Comparison of ENCODE assay signal across 23 cellular contexts in the genomic region with DNA sequence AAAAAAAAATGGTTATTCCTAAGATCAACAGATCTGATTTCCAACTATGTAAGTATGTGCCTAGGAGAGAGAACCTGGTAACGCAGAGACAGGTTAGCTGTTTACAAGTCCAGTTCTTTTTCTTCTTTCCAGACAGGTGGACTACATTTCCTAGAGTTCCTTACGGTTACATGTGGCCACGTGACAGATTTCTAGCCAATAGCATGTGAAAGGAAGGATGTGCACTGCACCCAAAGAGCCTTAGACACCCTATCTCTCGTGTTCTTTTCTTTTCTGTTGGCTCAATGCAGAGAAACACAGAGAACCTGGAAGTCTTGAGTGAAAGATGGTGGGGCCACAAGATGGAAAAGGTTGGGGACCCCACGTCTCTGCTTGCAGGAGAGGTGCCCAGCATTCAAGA.
"Had no signal": no experiment of that assay in that cellular context is flagged by ENCODE, and none has a peak within 500 bp of the region (broad histone marks: within the 10 kb centered on the region; RNA-seq: fewer than 3 reads in every experiment).

No MANE protein-coding gene starts in this region.

- H3K4me3 ChIP-seq: SK-N-MC had no signal

- H3K27ac ChIP-seq: KMS-11, SK-N-MC had no signal

- H3K9ac ChIP-seq: KMS-11 had no signal

- ATAC-seq: activated CD8-positive, alpha-beta T cell treated with anti-CD3 and anti-CD28 coated beads, Interleukin-2, amount 10 ng/mL, durations not matched to agents 7 days and 5 days; Panc1; Right ventricle myocardium inferior had no signal

- DNase-seq: activated CD4-positive, alpha-beta T cell treated with anti-CD3 and anti-CD28 coated beads for 48 hours; activated CD4-positive, alpha-beta T cell treated with anti-CD3 and anti-CD28 coated beads, Interleukin-2, amount 50 U/mL, for 4 hours; activated CD4-positive, CD25-positive, alpha-beta regulatory T cell treated with anti-CD3 and anti-CD28 coated beads, Interleukin-2, amount 50 U/mL, for 72 hours; activated CD8-positive, alpha-beta memory T cell treated with anti-CD3 and anti-CD28 coated beads, Interleukin-2, amount 50 U/mL, for 48 hours; activated CD8-positive, alpha-beta T cell treated with anti-CD3 and anti-CD28 coated beads, Interleukin-2, amount 10 ng/mL, durations not matched to agents 7 days and 5 days; activated T-cell treated with anti-CD3 and anti-CD28 coated beads, Interleukin-2, amount 50 U/mL, for 1 hour; amygdala; NCI-H1092 treated with DMSO at 0.1 percent for 48 hours; NCI-H1417 treated with DMSO at 0.1 percent for 48 hours; NCI-H1694; NCI-H2029; NCI-H2107; NCI-H2171 treated with DMSO at 0.1 percent for 48 hours; NCI-H226; NCI-H526; NCI-H774; OCI-M1; RPMI8226 had no signal

- FAIRE-seq: astrocyte had no signal

- H3K4me2 ChIP-seq: KMS-11 had no signal
